31 cellular contexts compared by ENCODE assay signal in the genomic region with DNA sequence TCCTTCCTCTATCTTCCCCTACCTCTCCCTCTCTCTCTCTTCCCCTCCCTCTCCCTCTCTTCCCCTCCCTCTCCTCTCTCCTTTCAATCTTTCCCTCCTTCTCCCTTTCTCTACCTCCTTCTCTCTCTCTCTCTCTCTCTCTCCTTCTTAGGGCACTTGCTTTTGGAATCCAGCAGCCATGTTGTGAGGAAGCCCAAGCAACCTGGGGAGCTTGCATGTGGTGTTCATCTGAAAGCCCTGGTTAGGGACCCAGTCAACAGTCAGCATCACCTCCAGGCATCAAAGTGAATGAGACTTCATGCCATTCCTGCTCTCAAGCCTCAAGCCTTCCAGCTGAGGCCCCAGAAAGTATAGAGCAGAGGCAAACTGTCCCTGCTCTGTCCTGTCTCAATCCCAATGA.
"Had no signal": no experiment of that assay in that cellular context is flagged by ENCODE, and none has a peak within 500 bp of the region (broad histone marks: within the 10 kb centered on the region; RNA-seq: fewer than 3 reads in every experiment).

No MANE protein-coding gene starts in this region.

- H3K4me3 ChIP-seq: dorsolateral prefrontal cortex, esophagus muscularis mucosa, gastroesophageal sphincter, heart left ventricle, left lung, mucosa of descending colon, pancreas, right lobe of liver, smooth muscle cell, suprapubic skin, transverse colon, upper lobe of right lung, uterus had no signal

- DNase-seq: dorsolateral prefrontal cortex; effector CD8-positive, alpha-beta T cell; foreskin keratinocyte; hippocampal formation; left cardiac atrium; left lung; mesenchymal stem cell; mucosa of descending colon; naive B cell; pancreas; right lobe of liver; stimulated activated CD4-positive, alpha-beta T cell treated with anti-CD3 and anti-CD28 coated beads, Interleukin-12 subunit alpha, Interleukin-12 subunit beta, amount 100 ng/mL, for 4 hours; stimulated activated CD4-positive, alpha-beta T cell treated with anti-CD3 and anti-CD28 coated beads, Interleukin-1b, Interleukin-23, amount 100 ng/mL, for 48 hours; stimulated activated CD4-positive, alpha-beta T cell treated with anti-CD3 and anti-CD28 coated beads, Interleukin-4, amount 100 ng/mL, for 1 hour; stimulated activated CD8-positive, alpha-beta memory T cell treated with anti-CD3 and anti-CD28 coated beads, Interleukin-4, amount 100 ng/mL, for 48 hours; stimulated activated naive CD4-positive, alpha-beta T cell; stimulated activated naive CD8-positive, alpha-beta T cell treated with anti-CD3 and anti-CD28 coated beads, Interleukin-15, amount 100 ng/mL, for 72 hours; transverse colon; upper lobe of right lung; uterus had no signal

- H3K36me3 ChIP-seq: esophagus muscularis mucosa, gastroesophageal sphincter, heart left ventricle, left lung, neutrophil, pancreas, right lobe of liver, suprapubic skin, transverse colon, upper lobe of right lung, uterus had no signal

- FAIRE-seq: islet of Langerhans, pancreas had no signal

- H3K9me3 ChIP-seq: neutrophil, pancreas, upper lobe of right lung had no signal

- H3K27ac ChIP-seq: dorsolateral prefrontal cortex, esophagus muscularis mucosa, foreskin keratinocyte, gastroesophageal sphincter, heart left ventricle, left lung, neutrophil, pancreas, right lobe of liver, suprapubic skin, transverse colon, upper lobe of right lung, uterus had no signal

- H3K4me3 Mint-ChIP-seq: mesothelial cell of epicardium; natural killer cell treated with Interleukin-12 subunit alpha and Interleukin-12 subunit beta and Interleukin-15 and Interleukin-18, amount 100 ng/mL, for 72 hours; neural crest cell; stimulated activated naive CD8-positive, alpha-beta T cell treated with anti-CD3 and anti-CD28 coated beads, Interleukin-15, amount 100 ng/mL, for 72 hours had no signal

- H3K4me1 Mint-ChIP-seq: naive B cell; stimulated activated naive CD8-positive, alpha-beta T cell treated with anti-CD3 and anti-CD28 coated beads, Interleukin-15, amount 100 ng/mL, for 72 hours had no signal

- H3K4me2 ChIP-seq: smooth muscle cell had no signal

- ATAC-seq: foreskin keratinocyte; gastroesophageal sphincter; heart left ventricle; left cardiac atrium; left lung; mucosa of descending colon; natural killer cell treated with Interleukin-12 subunit alpha and Interleukin-12 subunit beta and Interleukin-15 and Interleukin-18, amount 100 ng/mL, for 72 hours; pancreas; right lobe of liver; stimulated activated naive CD8-positive, alpha-beta T cell treated with anti-CD3 and anti-CD28 coated beads, Interleukin-15, amount 100 ng/mL, for 72 hours; upper lobe of right lung had no signal

- H3K27me3 ChIP-seq: esophagus muscularis mucosa, gastroesophageal sphincter, pancreas, right lobe of liver, transverse colon, upper lobe of right lung, uterus had no signal

- H3K4me1 ChIP-seq: foreskin keratinocyte, heart left ventricle, left lung, pancreas, suprapubic skin, upper lobe of right lung, uterus had no signal

- H3K27ac Mint-ChIP-seq: mesothelial cell of epicardium; naive B cell; natural killer cell treated with Interleukin-12 subunit alpha and Interleukin-12 subunit beta and Interleukin-15 and Interleukin-18, amount 100 ng/mL, for 72 hours; progenitor cell of endocrine pancreas; stimulated activated naive CD8-positive, alpha-beta T cell treated with anti-CD3 and anti-CD28 coated beads, Interleukin-15, amount 100 ng/mL, for 72 hours had no signal
